Comparison of ENCODE assay signal across 1 cellular context in the genomic region with DNA sequence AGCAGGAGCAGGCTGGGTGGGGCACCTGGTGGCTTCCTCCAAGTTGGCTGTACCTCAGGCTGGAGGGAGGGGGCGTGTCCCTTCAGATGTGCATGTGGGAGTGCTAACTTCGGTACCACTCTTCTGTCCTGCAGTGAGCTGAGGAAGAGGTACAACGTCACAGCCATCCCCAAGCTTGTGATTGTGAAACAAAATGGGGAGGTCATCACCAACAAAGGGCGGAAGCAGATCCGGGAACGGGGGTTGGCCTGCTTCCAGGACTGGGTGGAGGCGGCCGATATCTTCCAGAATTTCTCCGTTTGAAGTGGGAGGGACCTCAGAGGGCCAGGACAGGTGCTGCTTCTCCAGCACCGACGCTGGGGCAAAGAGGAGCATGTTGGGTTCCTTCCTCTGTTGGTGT.
TF ChIP-seq lines count a peak whose summit lies in the region.

No MANE protein-coding gene starts in this region.

TF ChIP-seq in H1, 55 proteins besides CTCF, POLR2A, EP300 and RAD21 (continued from another document):
- TF ChIP-seq, protein P1, sequence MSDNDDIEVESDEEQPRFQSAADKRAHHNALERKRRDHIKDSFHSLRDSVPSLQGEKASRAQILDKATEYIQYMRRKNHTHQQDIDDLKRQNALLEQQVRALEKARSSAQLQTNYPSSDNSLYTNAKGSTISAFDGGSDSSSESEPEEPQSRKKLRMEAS (IDR thresholded peaks at IDR 0.05), result no peak
